In the genomic region with DNA sequence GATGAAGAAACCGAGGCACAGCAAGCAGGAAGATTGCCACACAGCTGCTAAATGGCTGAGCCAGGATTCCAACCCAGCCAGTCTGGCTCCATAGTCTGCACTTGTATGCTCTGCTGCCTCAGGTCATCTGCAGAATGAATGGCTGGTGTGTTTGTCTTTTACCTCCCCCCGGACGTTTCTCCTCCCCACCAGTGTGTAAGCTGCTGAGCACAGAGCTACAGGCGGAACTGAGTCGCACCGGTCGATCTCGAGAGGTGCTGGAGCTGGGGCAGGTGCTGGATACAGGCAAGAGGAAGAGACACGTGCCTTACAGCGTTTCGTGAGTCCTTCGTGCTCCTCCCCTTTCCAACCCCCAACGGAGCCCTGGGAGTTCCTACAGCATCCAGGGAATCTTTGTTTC, we compare ENCODE assay signal across 9 cellular contexts.
DNase-seq lines count a peak whose midpoint lies in the region.
"Had no signal": no experiment of that assay in that cellular context is flagged by ENCODE, and none has a peak within 500 bp of the region (broad histone marks: within the 10 kb centered on the region; RNA-seq: fewer than 3 reads in every experiment).

No MANE protein-coding gene starts in this region.

- DNase-seq in NCI-H1092 (lab: John Stamatoyannopoulos, UW), result peak; percentile 92
- DNase-seq in NCI-H345 treated with DMSO at 0.1 percent for 48 hours (lab: John Stamatoyannopoulos, UW; ENCODE audit: unreplicated experiment), result peak; percentile 88
- DNase-seq in kidney tubule cell (ENCODE audit: low spot score), result peak; percentile 28
- DNase-seq in NCI-H446 (lab: John Stamatoyannopoulos, UW), result no peak
- DNase-seq in NCI-H1694 (lab: John Stamatoyannopoulos, UW), result no peak
- DNase-seq in activated CD4-positive, CD25-positive, alpha-beta regulatory T cell treated with anti-CD3 and anti-CD28 coated beads, Interleukin-2, amount 50 U/mL, for 72 hours, result no peak
- DNase-seq: CD4-positive, alpha-beta memory T cell; lower lobe of right lung; NCI-H2227 treated with DMSO at 0.1 percent for 48 hours had no signal

Comparison
In these comparisons a context has a peak if more than half of its experiments do, and no peak if none do; other contexts are left out.
1. DNase-seq: peak in NCI-H1092 (single experiment), NCI-H345 treated with DMSO at 0.1 percent for 48 hours (single experiment) and kidney tubule cell (single experiment); none in NCI-H446 (0 of 2), NCI-H1694 (single experiment) and activated CD4-positive, CD25-positive, alpha-beta regulatory T cell treated with anti-CD3 and anti-CD28 coated beads, Interleukin-2, amount 50 U/mL, for 72 hours (single experiment).